8 cellular contexts compared by ENCODE assay signal in genomic region chr19:35776102-35776788, GRCh38. TPM values are rescaled to one million over a fixed set of nuclear protein-coding genes. Genes with fewer than 3 reads are reported as not detected.
A peak's percentile ranks its signal among the peaks of the same experiment; 100 is the strongest.
DNase-seq lines count a peak whose midpoint lies in the region; ATAC-seq and TF ChIP-seq lines count a peak whose summit lies in the region.

No MANE protein-coding gene starts in this region.

- peak overlapping the region; percentile 72 for H3K4me3 ChIP-seq in AG10803 (ENCODE audit: low read length)
- H3K4me3 ChIP-seq in cardiac fibroblast (replicated peaks in 1 of 2; ENCODE audit: low read depth in 2 of 2, low read length in 2 of 2), result peak overlapping the region; percentile 68 to 70

- H3K4me1 Mint-ChIP-seq in IgD-negative memory B cell, result peaks cover 0 to 10% (median 9%) of the 10 kb centered on the region in 3 donors
- H3K4me1 Mint-ChIP-seq in naive B cell, result peaks cover 12 to 18% (median 15%) of the 10 kb centered on the region in 3 donors

- DNase-seq in AG10803 (ENCODE audit: low read depth), result no peak
- no peak for DNase-seq in cardiac fibroblast (ENCODE audit: low read depth in 2 of 2)
- DNase-seq in naive B cell, result no peak
- no peak for DNase-seq in hepatic stellate cell (ENCODE audit: low spot score)
- DNase-seq in 8988T, result no peak

- TF ChIP-seq CTCF in AG10803 (conservative IDR thresholded peaks at IDR 0.05; ENCODE audit: low read length), result no peak
- no peak for TF ChIP-seq CTCF in cardiac fibroblast (IDR thresholded peaks at IDR 0.05; ENCODE audit: low read depth, low read length)

- H3K36me3 Mint-ChIP-seq in IgD-negative memory B cell (peaks cover 6% of the 10 kb centered on the region), naive B cell (no peaks in the 10 kb centered on the region)

- H3K9me3 Mint-ChIP-seq in IgD-negative memory B cell (no peaks in the 10 kb centered on the region), naive B cell (peaks cover 0 to 1% (median 0%) of the 10 kb centered on the region in 7 donors)

- H3K4me3 Mint-ChIP-seq in IgD-negative memory B cell (peak overlapping the region; percentile 71 to 87 (median 80)), naive B cell (peak overlapping the region; percentile 63 to 89 (median 83))

- ATAC-seq in naive B cell (ENCODE audit: low read depth in 2 of 2) (no peak), HG02870 (IDR thresholded peaks at IDR 0.05; ENCODE audit: unreplicated experiment) (no peak), GM21786 (IDR thresholded peaks at IDR 0.05; ENCODE audit: unreplicated experiment) (no peak)

- H3K27me3 Mint-ChIP-seq in IgD-negative memory B cell (no peaks in the 10 kb centered on the region), naive B cell (no peaks in the 10 kb centered on the region)

- H3K27ac Mint-ChIP-seq in IgD-negative memory B cell, result peak overlapping the region in 2 of 3 donors; percentile 43 to 68
- H3K27ac Mint-ChIP-seq in naive B cell, result peak overlapping the region in 1 of 6 donors; percentile 81

RNA-seq across cellular contexts. Expression of gene ARHGAP33, which starts 0.9 kb away (rescaled TPM):
- polyA plus RNA-seq in IgD-negative memory B cell (not detected), naive B cell (ENCODE audit: low read depth in 6 of 6) (under 1 TPM in 1 of 6 donors, not detected in 5; 0.58 TPM)

RNA-seq across cellular contexts. Expression of gene PROSER3, which starts 18.3 kb away (rescaled TPM):
- polyA plus RNA-seq in IgD-negative memory B cell, result 7.3 TPM
- 10 to 100 TPM in 1 of 6 donors, 1 to 10 TPM in 4, not detected in 1; 3.2 to 13.9 (median 9.0) TPM for polyA plus RNA-seq in naive B cell (ENCODE audit: low read depth in 6 of 6)

RNA-seq across cellular contexts. Expression of gene HSPB6, which starts 19.4 kb away (rescaled TPM):
- polyA plus RNA-seq in IgD-negative memory B cell (not detected), naive B cell (ENCODE audit: low read depth in 6 of 6) (not detected)

RNA-seq across cellular contexts. Expression of gene LIN37, which starts 27.9 kb away (rescaled TPM):
- polyA plus RNA-seq in IgD-negative memory B cell (8.2 TPM), naive B cell (ENCODE audit: low read depth in 6 of 6) (10 to 100 TPM in 3 of 6 donors, 1 to 10 TPM in 3; 8.1 to 17.9 (median 11.1) TPM)

RNA-seq across cellular contexts. Expression of gene PSENEN, which starts 30.8 kb away (rescaled TPM):
- 85.0 TPM for polyA plus RNA-seq in IgD-negative memory B cell
- 100 to 1,000 TPM in 2 of 6 donors, 10 to 100 TPM in 4; 82.4 to 105 (median 94.3) TPM for polyA plus RNA-seq in naive B cell (ENCODE audit: low read depth in 6 of 6)
